8 cellular contexts compared by ENCODE assay signal in genomic region chr9:133133680-133134418, GRCh38. TPM values are rescaled to one million over a fixed set of nuclear protein-coding genes. Genes with fewer than 3 reads are reported as not detected.
DNase-seq lines count a peak whose midpoint lies in the region; TF ChIP-seq lines count a peak whose summit lies in the region.

No MANE protein-coding gene starts in this region.

- H3K79me2 ChIP-seq in MM.1S (ENCODE audit: low read length) = peaks cover 28% of the 10 kb centered on the region

- H3K9me2 ChIP-seq in MM.1S (replicated peaks; ENCODE audit: insufficient read depth, low read length) = no peaks in the 10 kb centered on the region

- peak overlapping the region; percentile 77; the same call in 1 of the 2 replicates for H3K27ac ChIP-seq in MM.1S (ENCODE audit: low read length)

- no peak overlapping the region for H2AFZ ChIP-seq in MM.1S (ENCODE audit: low read length)

- no peaks in the 10 kb centered on the region for H3K27me3 ChIP-seq in H7 (ENCODE audit: control insufficient read depth, insufficient read depth, low read length)
- no peaks in the 10 kb centered on the region for H3K27me3 ChIP-seq in MM.1S (replicated peaks; ENCODE audit: insufficient read depth, low read length)

- H3F3A ChIP-seq in MM.1S (ENCODE audit: insufficient read depth, low read length) = no peaks in the 10 kb centered on the region

- peak; percentile 93 for DNase-seq in GM03348 (ENCODE audit: low spot score)
- DNase-seq in H7 = peak; percentile 83
- peak; percentile 61 for DNase-seq in MM.1S
- peak; percentile 93 for DNase-seq in T-helper 22 cell (ENCODE audit: low read depth)
- peak in 47 of 58 donors; percentile 34 to 88 (median 68) for DNase-seq in anterior cingulate cortex (lab: John Stamatoyannopoulos, UW)
- DNase-seq in hepatic stellate cell (ENCODE audit: low spot score) = peak; percentile 100
- peak; percentile 68 for DNase-seq in skeletal muscle cell (ENCODE audit: low read depth)
- no peak for DNase-seq in mesenteric fat pad (ENCODE audit: low spot score)

- H3K9ac ChIP-seq in MM.1S (ENCODE audit: low read length) = peak overlapping the region; percentile 50; the same call in 1 of the 2 replicates

- H3K4me2 ChIP-seq in MM.1S (ENCODE audit: low read depth, low read length) = no peak overlapping the region

- H3K36me3 ChIP-seq in H7 (replicated peaks; ENCODE audit: control insufficient read depth, insufficient read depth, low read length) (no peaks in the 10 kb centered on the region), MM.1S (replicated peaks; ENCODE audit: insufficient read depth, low read length) (no peaks in the 10 kb centered on the region)

- no peaks in the 10 kb centered on the region for H3K9me3 ChIP-seq in MM.1S (replicated peaks; ENCODE audit: insufficient read depth, low read length)

- H3K4me3 ChIP-seq in H7 (ENCODE audit: insufficient read depth, low read depth, low read length) = no peak overlapping the region
- H3K4me3 ChIP-seq in MM.1S (ENCODE audit: low read length) = no peak overlapping the region
- H3K4me3 ChIP-seq in skeletal muscle cell (ENCODE audit: low read depth, low read length) = no peak overlapping the region

- H3K4me1 ChIP-seq in MM.1S (ENCODE audit: low read length) = no peaks in the 10 kb centered on the region; the same call in none of the 2 replicates

- no peaks in the 10 kb centered on the region for H4K20me1 ChIP-seq in MM.1S (ENCODE audit: insufficient read depth, low read length)

- no peak for TF ChIP-seq CTCF in MM.1S (IDR thresholded peaks at IDR 0.05; ENCODE audit: low read length)

RNA-seq across cellular contexts. Expression of gene RALGDS, which starts 12.8 kb away (rescaled TPM):
- total RNA-seq in H7 (2014; rRNA removed; shearing (Covaris generic)) = 24.4 and 24.6 TPM in 2 replicates
- 58.4 TPM for total RNA-seq in mesenteric fat pad

RNA-seq across cellular contexts. Expression of gene GBGT1, which starts 29.9 kb away (rescaled TPM):
- total RNA-seq in H7 (2014; rRNA removed; shearing (Covaris generic)) = 6.8 and 7.5 TPM in 2 replicates
- total RNA-seq in mesenteric fat pad = 25.1 TPM
